Comparison of ENCODE assay signal across 32 cellular contexts in the genomic region with DNA sequence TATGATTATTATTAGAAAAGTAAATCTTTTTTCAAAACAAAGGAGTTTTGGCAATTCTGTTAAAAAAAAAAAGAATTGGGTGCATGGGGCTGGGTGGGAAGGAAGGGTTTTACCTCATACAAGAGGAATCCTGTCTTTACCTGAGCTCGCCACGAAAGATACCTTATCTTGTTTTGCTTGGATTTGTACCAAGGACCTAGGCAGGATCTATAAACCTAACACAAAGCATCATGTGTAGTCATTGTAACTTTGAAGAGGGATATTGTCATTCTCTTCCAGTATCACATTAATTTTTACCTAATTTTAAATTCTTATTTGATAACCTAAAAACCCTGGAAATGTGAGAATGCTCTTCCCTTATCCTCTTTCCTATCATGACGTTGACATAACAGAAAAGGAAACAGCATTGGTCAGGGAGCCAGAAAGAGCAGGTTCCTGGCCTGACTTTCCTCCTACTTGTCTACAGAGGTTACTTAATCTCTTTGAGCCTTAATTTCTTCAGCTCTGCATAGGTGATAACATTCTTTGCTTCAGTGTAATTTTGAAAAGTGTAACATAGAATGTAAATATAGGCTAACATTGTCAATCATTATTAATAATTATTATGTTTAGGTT. TPM values are rescaled to one million over a fixed set of nuclear protein-coding genes. Genes with fewer than 3 reads are reported as not detected.
A peak's percentile ranks its signal among the peaks of the same experiment; 100 is the strongest.
DNase-seq lines count a peak whose midpoint lies in the region; TF ChIP-seq lines count a peak whose summit lies in the region.
"Had no signal": no experiment of that assay in that cellular context is flagged by ENCODE, and none has a peak within 500 bp of the region (broad histone marks: within the 10 kb centered on the region; RNA-seq: fewer than 3 reads in every experiment).

No MANE protein-coding gene starts in this region.

- peaks cover 38% of the 10 kb centered on the region for H3K36me3 Mint-ChIP-seq in Calu3 (ENCODE audit: insufficient read depth, unreplicated experiment)
- H3K36me3 Mint-ChIP-seq: activated naive CD8-positive, alpha-beta T cell treated with anti-CD3 and anti-CD28 coated beads for 36 hours; mesothelial cell of epicardium had no signal

- BruUV-seq in Calu3 (replicated peaks; lab: Mats Ljungman, UMichigan) = no TSS peak

- H3K9me3 ChIP-seq in WERI-Rb-1 (ENCODE audit: severe bottlenecking) = no peaks in the 10 kb centered on the region
- H3K9me3 ChIP-seq: BLaER1, heart left ventricle, psoas muscle, stomach, thyroid gland, uterus had no signal

- H3K36me3 ChIP-seq in brain microvascular endothelial cell (replicated peaks) = no peaks in the 10 kb centered on the region
- no peaks in the 10 kb centered on the region for H3K36me3 ChIP-seq in WERI-Rb-1
- H3K36me3 ChIP-seq: BLaER1, heart left ventricle, stomach, thyroid gland, uterus had no signal

- H3K27me3 Mint-ChIP-seq in Calu3 (ENCODE audit: unreplicated experiment) = no peaks in the 10 kb centered on the region

- intact Hi-C loops in Calu3 (cut with micrococcal nuclease; ENCODE audit: unreplicated experiment) = loop anchor here (1.0 to 2.0 kb wide), 5 partner anchors 16 to 162 kb away; no protein-coding TSS in a partner anchor

- H3K27ac ChIP-seq in brain microvascular endothelial cell (no peak overlapping the region), WERI-Rb-1 (no peak overlapping the region)
- H3K27ac ChIP-seq: BLaER1, thyroid gland, uterus had no signal

- in situ Hi-C loops in brain microvascular endothelial cell (cut with HindIII; ENCODE audit: low pct_ligation_motif_present, low sequenced_read_pairs) = no loop called here

- H3K4me3 ChIP-seq in brain microvascular endothelial cell (ENCODE audit: low read depth, low read length) (no peak overlapping the region), WERI-Rb-1 (ENCODE audit: low read depth, low read length) (no peak overlapping the region)
- H3K4me3 ChIP-seq: BLaER1, heart left ventricle, psoas muscle, stomach, thyroid gland, uterus had no signal

- peaks cover 2% of the 10 kb centered on the region for H3K9me3 Mint-ChIP-seq in Calu3 (ENCODE audit: low read depth, unreplicated experiment)
- H3K9me3 Mint-ChIP-seq: activated CD4-positive, alpha-beta T cell treated with anti-CD3 and anti-CD28 coated beads, Interleukin-2, amount 10 ng/mL, durations not matched to agents 24 days and 14 days; activated naive CD8-positive, alpha-beta T cell treated with anti-CD3 and anti-CD28 coated beads for 36 hours; IgD-negative memory B cell; mesothelial cell of epicardium had no signal

- no peak overlapping the region for H3K4me3 Mint-ChIP-seq in Calu3 (ENCODE audit: low read depth, unreplicated experiment)
- H3K4me3 Mint-ChIP-seq: activated CD4-positive, alpha-beta T cell treated with anti-CD3 and anti-CD28 coated beads, Interleukin-2, amount 10 ng/mL, durations not matched to agents 24 days and 14 days; activated naive CD8-positive, alpha-beta T cell treated with anti-CD3 and anti-CD28 coated beads for 36 hours; activated T-cell treated with anti-CD3 and anti-CD28 coated beads, Interleukin-2, amount 50 U/mL, for 24 hours; mesothelial cell of epicardium; naive thymus-derived CD4-positive, alpha-beta T cell had no signal

- peaks cover 25% of the 10 kb centered on the region for H3K4me1 Mint-ChIP-seq in Calu3 (ENCODE audit: low read depth, unreplicated experiment)

- CTCF ChIA-PET in Calu3 (lab: Charles Lee) = interaction anchor here (0.5 to 3.3 kb wide), 7 partner anchors 16 to 746 kb away, joined by 3 to 18 read pairs (median 5); no protein-coding TSS in a partner anchor

- TF ChIP-seq CTCF in Calu3 (IDR thresholded peaks at IDR 0.05; ENCODE audit: unreplicated experiment) (no peak), brain microvascular endothelial cell (IDR thresholded peaks at IDR 0.05; ENCODE audit: low read depth, low read length, missing control alignments) (no peak), WERI-Rb-1 (IDR thresholded peaks at IDR 0.05; ENCODE audit: low read depth, low read length) (no peak)

- peak overlapping the region; percentile 43 for H3K27ac Mint-ChIP-seq in Calu3 (ENCODE audit: unreplicated experiment)
- H3K27ac Mint-ChIP-seq: activated CD4-positive, alpha-beta T cell treated with anti-CD3 and anti-CD28 coated beads, Interleukin-2, amount 10 ng/mL, durations not matched to agents 24 days and 14 days; activated naive CD8-positive, alpha-beta T cell treated with anti-CD3 and anti-CD28 coated beads for 36 hours; activated T-cell treated with anti-CD3 and anti-CD28 coated beads, Interleukin-2, amount 50 U/mL, for 24 hours; IgD-negative memory B cell; mesothelial cell of epicardium; naive thymus-derived CD4-positive, alpha-beta T cell had no signal

- H3K27me3 ChIP-seq in brain microvascular endothelial cell (replicated peaks) = no peaks in the 10 kb centered on the region
- H3K27me3 ChIP-seq in WERI-Rb-1 (ENCODE audit: insufficient read depth, low read depth, severe bottlenecking) = no peaks in the 10 kb centered on the region
- H3K27me3 ChIP-seq: BLaER1, thyroid gland, uterus had no signal

- DNase-seq in Calu3 (peak; percentile 48), NCI-H2029 (lab: John Stamatoyannopoulos, UW) (peak; percentile 62), astrocyte of the hippocampus (ENCODE audit: low read depth, low spot score) (peak; percentile 29), mucosa of gallbladder (ENCODE audit: low spot score) (peak; percentile 29), brain microvascular endothelial cell (no peak), NCI-H345 (lab: John Stamatoyannopoulos, UW) (no peak), WERI-Rb-1 (no peak)
- DNase-seq: activated CD4-positive, alpha-beta T cell treated with anti-CD3 and anti-CD28 coated beads, Interleukin-2, amount 10 ng/mL, durations not matched to agents 24 days and 14 days; activated gamma-delta T cell; activated naive CD8-positive, alpha-beta T cell treated with anti-CD3 and anti-CD28 coated beads for 36 hours; activated T-cell treated with anti-CD3 and anti-CD28 coated beads, Interleukin-2, amount 50 U/mL, for 24 hours; anterior cingulate cortex; central memory CD4-positive, alpha-beta T cell; cortex of kidney; DMS153; islet precursor cell; left ventricle myocardium superior; naive thymus-derived CD4-positive, alpha-beta T cell; NCI-H2171; NCI-H524 treated with DMSO at 0.1 percent for 48 hours; NK-92 treated with Interleukin-12 subunit alpha and Interleukin-12 subunit beta, amount 100 ng/mL, for 24 hours; psoas muscle; SHP77 treated with DMSO at 0.1 percent for 48 hours; stimulated activated CD4-positive, alpha-beta T cell treated with anti-CD3 and anti-CD28 coated beads, Interleukin-4, amount 100 ng/mL, for 1 hour; uterus had no signal

RNA-seq across cellular contexts. Expression of gene LAMC1, which starts 4.0 kb away (rescaled TPM):
- total RNA-seq in Calu3 (2022) (368 and 579 TPM in 2 replicates), mucosa of gallbladder (140 TPM)
- total RNA-seq: T-helper 2 cell treated with Interferon-gamma antibody and Interleukin-4, amounts not matched to agents 100 ng/mL and 5 ng/mL, for 36 hours had no signal

Comparison
In these comparisons a context has a peak if more than half of its experiments do, and no peak if none do; other contexts are left out.
1. DNase-seq: peak in Calu3 (single experiment), NCI-H2029 (single experiment), astrocyte of the hippocampus (single experiment) and mucosa of gallbladder (single experiment); none in brain microvascular endothelial cell (single experiment), NCI-H345 (single experiment) and WERI-Rb-1 (single experiment).